ENCODE assay signal across 15 cellular contexts in genomic region chr16:86925067-86925791, GRCh38.
DNase-seq lines count a peak whose midpoint lies in the region; TF ChIP-seq lines count a peak whose summit lies in the region.
"Had no signal": no experiment of that assay in that cellular context is flagged by ENCODE, and none has a peak within 500 bp of the region (broad histone marks: within the 10 kb centered on the region; RNA-seq: fewer than 3 reads in every experiment).

No MANE protein-coding gene starts in this region.

- H3K27ac Mint-ChIP-seq in nephron progenitor cell: peak overlapping the region; percentile 27
- H3K27ac Mint-ChIP-seq: activated CD4-positive, alpha-beta T cell treated with anti-CD3 and anti-CD28 coated beads, Interleukin-2, amount 10 ng/mL, durations not matched to agents 24 days and 14 days; activated T-helper 2 cell treated with anti-CD3 and anti-CD28 coated beads, Interferon-gamma antibody, Interleukin-2, Interleukin-4, amounts not matched to agents 10 μg/mL and 5 μg/mL and 100 μg/mL, durations not matched to agents 14 hours and 24 hours and 36 hours; natural killer cell treated with Interleukin-12 subunit alpha and Interleukin-12 subunit beta and Interleukin-15 and Interleukin-18, amount 100 ng/mL, for 72 hours had no signal

- DNase-seq in AG10803 (ENCODE audit: low read depth) (peak; percentile 74), MV-4-11 (lab: John Stamatoyannopoulos, UW) (peak; percentile 25), dermis blood vessel endothelial cell (peak; percentile 68), nephron progenitor cell (peak; percentile 78), DMS153 (lab: John Stamatoyannopoulos, UW) (no peak), DMS53 (lab: John Stamatoyannopoulos, UW) (no peak), esophagus muscularis mucosa (ENCODE audit: extremely low spot score) (no peak)
- no peak for DNase-seq in effector memory CD4-positive, alpha-beta T cell
- DNase-seq: activated CD4-positive, alpha-beta T cell treated with anti-CD3 and anti-CD28 coated beads, Interleukin-2, amount 10 ng/mL, durations not matched to agents 24 days and 14 days; NCI-H146; stimulated activated CD4-positive, alpha-beta T cell treated with anti-CD3 and anti-CD28 coated beads, Interleukin-15, amount 100 ng/mL, for 24 hours had no signal

- TF ChIP-seq CTCF in AG10803 (conservative IDR thresholded peaks at IDR 0.05; ENCODE audit: low read length) (no peak), nephron progenitor cell (IDR thresholded peaks at IDR 0.05) (no peak), esophagus muscularis mucosa (IDR thresholded peaks at IDR 0.05) (no peak)

- H3K27me3 Mint-ChIP-seq in nephron progenitor cell (ENCODE audit: low read depth, poor library complexity): peaks cover 13% of the 10 kb centered on the region

- no peak for TF ChIP-seq POLR2A in esophagus muscularis mucosa (IDR thresholded peaks at IDR 0.05; ENCODE audit: low read depth)

- H3K9me3 Mint-ChIP-seq in nephron progenitor cell: peaks cover 29% of the 10 kb centered on the region
- H3K9me3 Mint-ChIP-seq: activated CD4-positive, alpha-beta T cell treated with anti-CD3 and anti-CD28 coated beads, Interleukin-2, amount 10 ng/mL, durations not matched to agents 24 days and 14 days; central memory CD8-positive, alpha-beta T cell; natural killer cell treated with Interleukin-12 subunit alpha and Interleukin-12 subunit beta and Interleukin-15 and Interleukin-18, amount 100 ng/mL, for 72 hours had no signal

- H3K4me1 Mint-ChIP-seq in nephron progenitor cell: peaks cover 54% of the 10 kb centered on the region
- H3K4me1 Mint-ChIP-seq: activated CD4-positive, alpha-beta T cell treated with anti-CD3 and anti-CD28 coated beads, Interleukin-2, amount 10 ng/mL, durations not matched to agents 24 days and 14 days; central memory CD8-positive, alpha-beta T cell had no signal

- H3K36me3 Mint-ChIP-seq in nephron progenitor cell (ENCODE audit: low read depth): peaks cover 12% of the 10 kb centered on the region
- H3K36me3 Mint-ChIP-seq: natural killer cell treated with Interleukin-12 subunit alpha and Interleukin-12 subunit beta and Interleukin-15 and Interleukin-18, amount 100 ng/mL, for 72 hours had no signal

- H3K9me3 ChIP-seq in effector memory CD4-positive, alpha-beta T cell (ENCODE audit: control insufficient read depth, low read length): no peaks in the 10 kb centered on the region
- H3K9me3 ChIP-seq in esophagus muscularis mucosa: peaks cover 0 to 21% (median 18%) of the 10 kb centered on the region in 4 donors

- H3K27ac ChIP-seq in effector memory CD4-positive, alpha-beta T cell (ENCODE audit: insufficient read depth, low read length, poor library complexity, severe bottlenecking): no peak overlapping the region
- no peak overlapping the region for H3K27ac ChIP-seq in esophagus muscularis mucosa (replicated peaks in 1 of 4)
- H3K27ac ChIP-seq: C4-2B had no signal

- H3K4me3 Mint-ChIP-seq in nephron progenitor cell: no peak overlapping the region
- H3K4me3 Mint-ChIP-seq: activated CD4-positive, alpha-beta T cell treated with anti-CD3 and anti-CD28 coated beads, Interleukin-2, amount 10 ng/mL, durations not matched to agents 24 days and 14 days; central memory CD8-positive, alpha-beta T cell; natural killer cell treated with Interleukin-12 subunit alpha and Interleukin-12 subunit beta and Interleukin-15 and Interleukin-18, amount 100 ng/mL, for 72 hours had no signal

- peaks cover 7% of the 10 kb centered on the region for H3K27me3 ChIP-seq in effector memory CD4-positive, alpha-beta T cell (replicated peaks; ENCODE audit: control insufficient read depth, insufficient read depth, low read length, poor library complexity, severe bottlenecking)
- H3K27me3 ChIP-seq in esophagus muscularis mucosa: peaks cover 0 to 96% (median 9%) of the 10 kb centered on the region in 4 donors

- H3K4me1 ChIP-seq in effector memory CD4-positive, alpha-beta T cell (ENCODE audit: control insufficient read depth, insufficient read depth, low read length, poor library complexity, severe bottlenecking): no peaks in the 10 kb centered on the region
- peaks cover 6 to 30% (median 17%) of the 10 kb centered on the region in 4 donors for H3K4me1 ChIP-seq in esophagus muscularis mucosa

- TF ChIP-seq EP300 in esophagus muscularis mucosa (IDR thresholded peaks at IDR 0.05): no peak

- intact Hi-C loops in esophagus muscularis mucosa (cut with DNase I): no loop called here

- no peak overlapping the region for H3K4me3 ChIP-seq in AG10803 (ENCODE audit: low read length)
- H3K4me3 ChIP-seq in effector memory CD4-positive, alpha-beta T cell (ENCODE audit: insufficient read depth, low read depth, low read length, poor library complexity, severe bottlenecking): no peak overlapping the region
- no peak overlapping the region for H3K4me3 ChIP-seq in esophagus muscularis mucosa

- 40% methylated on average over 17 of the region's 18 CpGs for WGBS in esophagus muscularis mucosa

- no peaks in the 10 kb centered on the region for H3K36me3 ChIP-seq in effector memory CD4-positive, alpha-beta T cell (ENCODE audit: control insufficient read depth, insufficient read depth, low read length)
- no peaks in the 10 kb centered on the region for H3K36me3 ChIP-seq in esophagus muscularis mucosa

Comparison
In these comparisons a context has a peak if more than half of its experiments do, and no peak if none do; other contexts are left out.
1. DNase-seq: peak in AG10803 (single experiment), MV-4-11 (single experiment), dermis blood vessel endothelial cell (single experiment) and nephron progenitor cell (single experiment); none in effector memory CD4-positive, alpha-beta T cell (0 of 3), DMS153 (single experiment), DMS53 (single experiment) and esophagus muscularis mucosa (single experiment).